Comparison of ENCODE assay signal across 15 cellular contexts in genomic region chr17:10051112-10051511, GRCh38.
A peak's percentile ranks its signal among the peaks of the same experiment; 100 is the strongest.
DNase-seq lines count a peak whose midpoint lies in the region; ATAC-seq and TF ChIP-seq lines count a peak whose summit lies in the region.
"Had no signal": no experiment of that assay in that cellular context is flagged by ENCODE, and none has a peak within 500 bp of the region (broad histone marks: within the 10 kb centered on the region; RNA-seq: fewer than 3 reads in every experiment).

No MANE protein-coding gene starts in this region.

- no peak overlapping the region for H3K27ac Mint-ChIP-seq in activated CD4-positive, alpha-beta T cell treated with anti-CD3 and anti-CD28 coated beads, Interleukin-2, amount 10 ng/mL, durations not matched to agents 24 days and 14 days
- H3K27ac Mint-ChIP-seq: activated CD4-positive, alpha-beta memory T cell treated with anti-CD3 and anti-CD28 coated beads for 36 hours; activated naive CD4-positive, alpha-beta T cell treated with anti-CD3 and anti-CD28 coated beads, Interleukin-2, amount 10 ng/mL, durations not matched to agents 7 days and 5 days had no signal

- no peak overlapping the region for H3K9ac ChIP-seq in SU-DHL-6 (ENCODE audit: low read length)
- H3K9ac ChIP-seq in mucosa of rectum (ENCODE audit: low read depth in 1 of 2, low read length in 2 of 2), result no peak overlapping the region

- no peaks in the 10 kb centered on the region for H3K36me3 Mint-ChIP-seq in activated CD4-positive, alpha-beta T cell treated with anti-CD3 and anti-CD28 coated beads, Interleukin-2, amount 10 ng/mL, durations not matched to agents 24 days and 14 days (ENCODE audit: low read depth)
- H3K36me3 Mint-ChIP-seq: activated CD4-positive, alpha-beta memory T cell treated with anti-CD3 and anti-CD28 coated beads for 36 hours; activated naive CD4-positive, alpha-beta T cell treated with anti-CD3 and anti-CD28 coated beads, Interleukin-2, amount 10 ng/mL, durations not matched to agents 7 days and 5 days had no signal

- no peaks in the 10 kb centered on the region for H3K27me3 Mint-ChIP-seq in activated CD4-positive, alpha-beta T cell treated with anti-CD3 and anti-CD28 coated beads, Interleukin-2, amount 10 ng/mL, durations not matched to agents 24 days and 14 days
- H3K27me3 Mint-ChIP-seq: activated CD4-positive, alpha-beta memory T cell treated with anti-CD3 and anti-CD28 coated beads for 36 hours had no signal

- no peaks in the 10 kb centered on the region for H3K9me3 Mint-ChIP-seq in activated CD4-positive, alpha-beta T cell treated with anti-CD3 and anti-CD28 coated beads, Interleukin-2, amount 10 ng/mL, durations not matched to agents 24 days and 14 days
- H3K9me3 Mint-ChIP-seq: activated CD4-positive, alpha-beta memory T cell treated with anti-CD3 and anti-CD28 coated beads for 36 hours had no signal

- H3K27me3 ChIP-seq in SU-DHL-6 (ENCODE audit: low read length), result no peaks in the 10 kb centered on the region
- H3K27me3 ChIP-seq in mucosa of rectum (ENCODE audit: control insufficient read depth in 2 of 2, insufficient read depth in 2 of 2, low read length in 2 of 2), result no peaks in the 10 kb centered on the region
- H3K27me3 ChIP-seq in ovary, result no peaks in the 10 kb centered on the region
- H3K27me3 ChIP-seq in prostate gland (replicated peaks; ENCODE audit: insufficient read depth), result no peaks in the 10 kb centered on the region
- H3K27me3 ChIP-seq: pancreas had no signal

- no peaks in the 10 kb centered on the region for H3K9me3 ChIP-seq in SU-DHL-6 (ENCODE audit: insufficient read depth, low read length)
- H3K9me3 ChIP-seq in mucosa of rectum (ENCODE audit: control insufficient read depth in 2 of 2, low read length in 2 of 2), result no peaks in the 10 kb centered on the region
- H3K9me3 ChIP-seq in ovary, result no peaks in the 10 kb centered on the region
- H3K9me3 ChIP-seq in prostate gland, result no peaks in the 10 kb centered on the region
- H3K9me3 ChIP-seq: pancreas, thoracic aorta had no signal

- H2AFZ ChIP-seq in SU-DHL-6 (ENCODE audit: low read depth, low read length, severe bottlenecking), result no peak overlapping the region

- TF ChIP-seq POLR2A in ovary (IDR thresholded peaks at IDR 0.05) (no peak), prostate gland (IDR thresholded peaks at IDR 0.05) (no peak)

- no peak for TF ChIP-seq EP300 in ovary (IDR thresholded peaks at IDR 0.05)

- TF ChIP-seq CTCF in SU-DHL-6 (IDR thresholded peaks at IDR 0.05; ENCODE audit: insufficient read depth, low read length, poor library complexity, severe bottlenecking) (no peak), ovary (IDR thresholded peaks at IDR 0.05) (no peak), prostate gland (IDR thresholded peaks at IDR 0.05) (no peak)

- H3K4me3 Mint-ChIP-seq in activated CD4-positive, alpha-beta T cell treated with anti-CD3 and anti-CD28 coated beads, Interleukin-2, amount 10 ng/mL, durations not matched to agents 24 days and 14 days, result no peak overlapping the region
- H3K4me3 Mint-ChIP-seq: activated CD4-positive, alpha-beta memory T cell treated with anti-CD3 and anti-CD28 coated beads for 36 hours; activated naive CD4-positive, alpha-beta T cell treated with anti-CD3 and anti-CD28 coated beads, Interleukin-2, amount 10 ng/mL, durations not matched to agents 7 days and 5 days had no signal

- H3K4me1 Mint-ChIP-seq in activated CD4-positive, alpha-beta T cell treated with anti-CD3 and anti-CD28 coated beads, Interleukin-2, amount 10 ng/mL, durations not matched to agents 24 days and 14 days, result no peaks in the 10 kb centered on the region
- H3K4me1 Mint-ChIP-seq: activated naive CD4-positive, alpha-beta T cell treated with anti-CD3 and anti-CD28 coated beads, Interleukin-2, amount 10 ng/mL, durations not matched to agents 7 days and 5 days had no signal

- H3K4me1 ChIP-seq in mucosa of rectum (ENCODE audit: control insufficient read depth in 2 of 2, insufficient read depth in 2 of 2, low read length in 2 of 2) (peaks cover 2 to 12% of the 10 kb centered on the region in 2 donors), ovary (ENCODE audit: insufficient read depth) (no peaks in the 10 kb centered on the region), prostate gland (replicated peaks) (no peaks in the 10 kb centered on the region)
- H3K4me1 ChIP-seq: pancreas had no signal

- ATAC-seq in GM19035 (IDR thresholded peaks at IDR 0.05; ENCODE audit: unreplicated experiment), result peak; percentile 8

- 0 out of 2 replicates have a peak, but pooled peaks cover 4% of the 10 kb centered on the region for H3F3A ChIP-seq in SU-DHL-6 (ENCODE audit: insufficient read depth)

- H3K27ac ChIP-seq in SU-DHL-6 (ENCODE audit: low read depth, low read length) (no peak overlapping the region), mucosa of rectum (ENCODE audit: low read depth in 2 of 2, low read length in 2 of 2) (peak overlapping the region; percentile 40 to 49), ovary (no peak overlapping the region), prostate gland (no peak overlapping the region)
- H3K27ac ChIP-seq: pancreas had no signal

- intact Hi-C loops in ovary (cut with DNase I), result no loop called here
- intact Hi-C loops in prostate gland (cut with DNase I), result no loop called here
- intact Hi-C loops in activated CD4-positive, alpha-beta T cell treated with anti-CD3 and anti-CD28 coated beads, Interleukin-2, amount 10 ng/mL, durations not matched to agents 24 days and 14 days (cut with micrococcal nuclease), result no loop called here

- no peak overlapping the region for H3K4me3 ChIP-seq in SU-DHL-6 (ENCODE audit: insufficient read depth, low read length, poor library complexity, severe bottlenecking)
- H3K4me3 ChIP-seq in mucosa of rectum (ENCODE audit: low read length in 2 of 2), result no peak overlapping the region
- H3K4me3 ChIP-seq in ovary, result no peak overlapping the region
- H3K4me3 ChIP-seq in prostate gland, result no peak overlapping the region
- H3K4me3 ChIP-seq: pancreas, thoracic aorta had no signal

- DNase-seq in AG08395 (ENCODE audit: low spot score) (peak; percentile 70), NCI-H82 treated with DMSO at 0.1 percent for 48 hours (lab: John Stamatoyannopoulos, UW; ENCODE audit: unreplicated experiment) (no peak), ovary (no peak), prostate gland (ENCODE audit: low spot score) (no peak)
- DNase-seq in activated CD4-positive, alpha-beta T cell treated with anti-CD3 and anti-CD28 coated beads, Interleukin-2, amount 10 ng/mL, durations not matched to agents 24 days and 14 days, result no peak
- DNase-seq: ACHN; activated CD4-positive, alpha-beta memory T cell treated with anti-CD3 and anti-CD28 coated beads for 36 hours; activated naive CD4-positive, alpha-beta T cell treated with anti-CD3 and anti-CD28 coated beads, Interleukin-2, amount 10 ng/mL, durations not matched to agents 7 days and 5 days; glutamatergic neuron; NCI-H2029 treated with DMSO at 0.1 percent for 48 hours; pancreas had no signal

- H3K36me3 ChIP-seq in SU-DHL-6 (ENCODE audit: low read length) (no peaks in the 10 kb centered on the region), mucosa of rectum (ENCODE audit: control insufficient read depth in 2 of 2, insufficient read depth in 2 of 2, low read length in 2 of 2) (no peaks in the 10 kb centered on the region), ovary (no peaks in the 10 kb centered on the region), prostate gland (no peaks in the 10 kb centered on the region)
- H3K36me3 ChIP-seq: pancreas, thoracic aorta had no signal

- H3K9me2 ChIP-seq in SU-DHL-6 (replicated peaks; ENCODE audit: insufficient read depth, low read length), result no peaks in the 10 kb centered on the region

- 92 to 96% (median 96%) methylated on average over 8 of the region's 8 CpGs for WGBS in ovary, 3 donors
- 83% methylated on average over 8 of the region's 8 CpGs for WGBS in prostate gland

- H4K20me1 ChIP-seq in SU-DHL-6 (ENCODE audit: low read depth, low read length), result no peaks in the 10 kb centered on the region

- no peaks in the 10 kb centered on the region for H3K79me2 ChIP-seq in SU-DHL-6 (ENCODE audit: insufficient read depth, low read length)

- H3K4me2 ChIP-seq in SU-DHL-6 (ENCODE audit: low read depth, low read length, poor library complexity, severe bottlenecking), result peak overlapping the region; percentile 4

Comparison
In these comparisons a context has a peak if more than half of its experiments do, and no peak if none do; other contexts are left out.
1. H3K27ac ChIP-seq: peak in mucosa of rectum (2 of 2); none in SU-DHL-6 (single experiment), ovary (0 of 2) and prostate gland (0 of 2).